Comparison of ENCODE assay signal across 10 cellular contexts in the genomic region with DNA sequence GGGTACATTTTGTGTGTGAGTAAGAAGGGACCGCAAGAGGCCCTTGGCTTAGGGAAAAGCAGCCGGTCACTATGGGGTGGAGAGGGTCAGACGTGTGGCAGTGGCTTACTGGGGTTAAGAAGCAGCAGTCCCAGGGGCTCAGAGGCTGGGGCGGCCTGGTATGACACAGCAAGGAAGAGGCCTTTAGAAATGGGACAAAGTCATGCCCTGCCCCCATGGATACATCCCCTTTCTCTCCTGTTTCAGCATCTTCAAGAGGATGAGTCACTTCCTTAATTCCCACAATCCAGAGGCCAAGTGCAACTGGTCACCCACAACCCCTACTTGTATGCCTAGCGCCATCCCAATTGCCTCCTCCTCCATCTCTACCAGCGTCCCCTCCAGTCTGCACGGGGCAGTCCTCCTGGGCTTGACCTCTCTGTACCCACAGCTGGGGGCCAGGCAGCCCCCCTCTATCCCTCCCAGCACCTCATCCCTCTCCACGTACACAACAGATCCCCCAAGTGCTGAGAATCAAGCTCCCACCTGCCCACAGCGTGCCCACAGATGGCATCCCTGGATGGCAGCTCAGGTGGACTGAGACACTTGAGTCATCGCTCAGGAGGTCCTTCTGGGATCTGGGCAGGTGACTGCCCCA. TPM values are rescaled to one million over a fixed set of nuclear protein-coding genes. Genes with fewer than 3 reads are reported as not detected.
DNase-seq lines count a peak whose midpoint lies in the region; ATAC-seq, FAIRE-seq and TF ChIP-seq lines count a peak whose summit lies in the region.
"Had no signal": no experiment of that assay in that cellular context is flagged by ENCODE, and none has a peak within 500 bp of the region (broad histone marks: within the 10 kb centered on the region; RNA-seq: fewer than 3 reads in every experiment).

No MANE protein-coding gene starts in this region.

- ATAC-seq in HG03095 (IDR thresholded peaks at IDR 0.05; ENCODE audit: unreplicated experiment), result no peak

- H3K27ac ChIP-seq in muscle layer of duodenum (ENCODE audit: low read length), result peak overlapping the region; percentile 39

- H3K4me3 ChIP-seq in MG63, result no peak overlapping the region
- no peak overlapping the region for H3K4me3 ChIP-seq in bronchial epithelial cell (ENCODE audit: low read depth, low read length)
- H3K4me3 ChIP-seq in muscle layer of duodenum (ENCODE audit: low read depth in 1 of 2, low read length in 2 of 2), result no peak overlapping the region

- no peaks in the 10 kb centered on the region for H3K36me3 ChIP-seq in MG63
- no peaks in the 10 kb centered on the region for H3K36me3 ChIP-seq in bronchial epithelial cell (ENCODE audit: control insufficient read depth, insufficient read depth, low read length)
- H3K36me3 ChIP-seq in muscle layer of duodenum (ENCODE audit: control insufficient read depth in 1 of 2, insufficient read depth in 2 of 2, low read length in 2 of 2), result no peaks in the 10 kb centered on the region

- peak; percentile 70 for FAIRE-seq in bronchial epithelial cell (lab: Jason Lieb, UNC)

- peaks cover 2 to 8% of the 10 kb centered on the region in 2 donors for H3K4me1 ChIP-seq in muscle layer of duodenum (ENCODE audit: control insufficient read depth in 1 of 2, insufficient read depth in 2 of 2, low read length in 2 of 2)

- H3K9me3 ChIP-seq in MG63 (no peaks in the 10 kb centered on the region), muscle layer of duodenum (ENCODE audit: control insufficient read depth in 1 of 2, low read length in 2 of 2) (no peaks in the 10 kb centered on the region)

- DNase-seq in CD1c-positive myeloid dendritic cell (ENCODE audit: extremely low spot score) (peak; percentile 77), MG63 (peak; percentile 83), bronchial epithelial cell (ENCODE audit: low read depth) (peak; percentile 82), RPMI8226 (no peak)
- no peak for DNase-seq in central memory CD4-positive, alpha-beta T cell
- DNase-seq in activated T-cell treated with anti-CD3 and anti-CD28 coated beads, Interleukin-2, amount 50 U/mL, for 48 hours, result no peak
- DNase-seq: activated naive CD8-positive, alpha-beta T cell treated with anti-CD3 and anti-CD28 coated beads for 36 hours; DND-41 had no signal

- no peaks in the 10 kb centered on the region for H3K27me3 ChIP-seq in MG63
- no peaks in the 10 kb centered on the region for H3K27me3 ChIP-seq in bronchial epithelial cell (ENCODE audit: control insufficient read depth, insufficient read depth, low read length)
- no peaks in the 10 kb centered on the region for H3K27me3 ChIP-seq in muscle layer of duodenum (ENCODE audit: low read depth, low read length)

- TF ChIP-seq CTCF in bronchial epithelial cell (IDR thresholded peaks at IDR 0.05; ENCODE audit: insufficient read depth, low read length, severe bottlenecking), result no peak

RNA-seq across cellular contexts. Expression of gene EFTUD2, which starts 6.9 kb away (rescaled TPM):
- total RNA-seq in MG63 (2014; rRNA removed; shearing (Covaris generic); ENCODE audit: low replicate concordance), result 156 and 179 TPM in 2 replicates
- total RNA-seq in bronchial epithelial cell, result 78.0 and 91.4 TPM in 2 replicates

RNA-seq across cellular contexts. Expression of gene GFAP, which starts 9.2 kb away (rescaled TPM):
- total RNA-seq in MG63 (2014; rRNA removed; shearing (Covaris generic); ENCODE audit: low replicate concordance), result 5.0 TPM in 1 of 2 replicates, not detected in the other
- total RNA-seq in bronchial epithelial cell, result not detected in 2 replicates
- total RNA-seq: activated naive CD8-positive, alpha-beta T cell treated with anti-CD3 and anti-CD28 coated beads for 36 hours had no signal

RNA-seq across cellular contexts. Expression of gene KIF18B, which starts 41.4 kb away (rescaled TPM):
- 10.9 and 21.6 TPM in 2 replicates for total RNA-seq in MG63 (2014; rRNA removed; shearing (Covaris generic); ENCODE audit: low replicate concordance)
- total RNA-seq in bronchial epithelial cell, result 0.13 TPM in 1 of 2 replicates, not detected in the other

RNA-seq across cellular contexts. Expression of gene HIGD1B, which starts 58.4 kb away (rescaled TPM):
- not detected in 2 replicates for total RNA-seq in MG63 (2014; rRNA removed; shearing (Covaris generic); ENCODE audit: low replicate concordance)
- not detected in 2 replicates for total RNA-seq in bronchial epithelial cell
- total RNA-seq: activated naive CD8-positive, alpha-beta T cell treated with anti-CD3 and anti-CD28 coated beads for 36 hours had no signal

Comparison
In these comparisons a context has a peak if more than half of its experiments do, and no peak if none do; other contexts are left out.
1. DNase-seq: peak in CD1c-positive myeloid dendritic cell (single experiment), MG63 (single experiment) and bronchial epithelial cell (single experiment); none in central memory CD4-positive, alpha-beta T cell (single experiment), activated T-cell treated with anti-CD3 and anti-CD28 coated beads, Interleukin-2, amount 50 U/mL, for 48 hours (0 of 2) and RPMI8226 (single experiment).
2. RNA of gene KIF18B, which starts 41.4 kb away (total RNA-seq): 10.9 to 21.6 TPM in MG63; 0.13 TPM in bronchial epithelial cell; every median in the first group is over 10 times any median in the second.